8 cellular contexts compared by ENCODE assay signal in genomic region chr4:77007358-77008230, GRCh38. TPM values are rescaled to one million over a fixed set of nuclear protein-coding genes. Genes with fewer than 3 reads are reported as not detected.
DNase-seq lines count a peak whose midpoint lies in the region; ATAC-seq and TF ChIP-seq lines count a peak whose summit lies in the region.

No MANE protein-coding gene starts in this region.

- no peaks in the 10 kb centered on the region for H3K9me3 Mint-ChIP-seq in activated CD8-positive, alpha-beta T cell treated with anti-CD3 and anti-CD28 coated beads, Interleukin-2, amount 10 ng/mL, durations not matched to agents 7 days and 5 days (ENCODE audit: insufficient read depth)

- no peak overlapping the region for H3K4me3 Mint-ChIP-seq in activated CD8-positive, alpha-beta T cell treated with anti-CD3 and anti-CD28 coated beads, Interleukin-2, amount 10 ng/mL, durations not matched to agents 7 days and 5 days

- peaks cover 14% of the 10 kb centered on the region for H3K36me3 ChIP-seq in left ventricle myocardium inferior

- POLR2A ChIA-PET in AG04450 (lab: Yijun Ruan, JAX): interaction anchor here (0.6 to 2.2 kb wide), 4 partner anchors 20 to 58 kb away, joined by 3 to 13 read pairs (median 4); partner anchors contain the start of gene SEPTIN11
- POLR2A ChIA-PET in activated CD8-positive, alpha-beta T cell treated with anti-CD3 and anti-CD28 coated beads, Interleukin-2, amount 10 ng/mL, durations not matched to agents 7 days and 5 days (lab: Charles Lee): no interaction called here

- TF ChIP-seq CTCF in AG04450 (IDR thresholded peaks at IDR 0.05; ENCODE audit: low read depth, low read length) (no peak), left ventricle myocardium inferior (IDR thresholded peaks at IDR 0.05; ENCODE audit: borderline replicate concordance) (no peak)

- no peaks in the 10 kb centered on the region for H3K27me3 Mint-ChIP-seq in activated CD8-positive, alpha-beta T cell treated with anti-CD3 and anti-CD28 coated beads, Interleukin-2, amount 10 ng/mL, durations not matched to agents 7 days and 5 days (ENCODE audit: low read depth)

- DNase-seq in AG04450 (ENCODE audit: low read depth, low spot score) (no peak), left ventricle myocardium inferior (no peak), stromal cell of bone marrow (ENCODE audit: low read depth) (peak; percentile 54), ecto neural progenitor cell (ENCODE audit: low spot score) (no peak), NCI-H2107 treated with DMSO at 0.1 percent for 48 hours (lab: John Stamatoyannopoulos, UW; ENCODE audit: unreplicated experiment) (no peak)
- DNase-seq in activated CD8-positive, alpha-beta T cell treated with anti-CD3 and anti-CD28 coated beads, Interleukin-2, amount 10 ng/mL, durations not matched to agents 7 days and 5 days: no peak

- H3K27me3 ChIP-seq in AG04450 (ENCODE audit: control insufficient read depth, insufficient read depth, low read length) (no peaks in the 10 kb centered on the region), left ventricle myocardium inferior (ENCODE audit: low read depth) (peaks cover 33% of the 10 kb centered on the region)

- H3K27ac ChIP-seq in AG04450 (ENCODE audit: low read depth, low read length) (peak overlapping the region; percentile 69), left ventricle myocardium inferior (replicated peaks) (peak overlapping the region; percentile 54)

- H3K9me3 ChIP-seq in AG04450 (ENCODE audit: control insufficient read depth, insufficient read depth, low read length): no peaks in the 10 kb centered on the region
- no peaks in the 10 kb centered on the region for H3K9me3 ChIP-seq in left ventricle myocardium inferior (replicated peaks)

- H3K27ac Mint-ChIP-seq in activated CD8-positive, alpha-beta T cell treated with anti-CD3 and anti-CD28 coated beads, Interleukin-2, amount 10 ng/mL, durations not matched to agents 7 days and 5 days: peak overlapping the region; percentile 39

- intact Hi-C loops in left ventricle myocardium inferior (cut with micrococcal nuclease): no loop called here

- peaks cover 39% of the 10 kb centered on the region for H3K4me1 Mint-ChIP-seq in activated CD8-positive, alpha-beta T cell treated with anti-CD3 and anti-CD28 coated beads, Interleukin-2, amount 10 ng/mL, durations not matched to agents 7 days and 5 days (ENCODE audit: low read depth)

- H3K36me3 Mint-ChIP-seq in activated CD8-positive, alpha-beta T cell treated with anti-CD3 and anti-CD28 coated beads, Interleukin-2, amount 10 ng/mL, durations not matched to agents 7 days and 5 days (ENCODE audit: low read depth): peaks cover 60% of the 10 kb centered on the region

- H3K4me1 ChIP-seq in left ventricle myocardium inferior: peaks cover 58% of the 10 kb centered on the region

- ATAC-seq in GM19395 (IDR thresholded peaks at IDR 0.05; ENCODE audit: unreplicated experiment) (peak; percentile 94), HG03565 (IDR thresholded peaks at IDR 0.05; ENCODE audit: unreplicated experiment) (peak; percentile 55)
- ATAC-seq in activated CD8-positive, alpha-beta T cell treated with anti-CD3 and anti-CD28 coated beads, Interleukin-2, amount 10 ng/mL, durations not matched to agents 7 days and 5 days: peak; percentile 69

- H3K4me3 ChIP-seq in AG04450 (ENCODE audit: low read depth, low read length): no peak overlapping the region
- H3K4me3 ChIP-seq in left ventricle myocardium inferior: no peak overlapping the region

- CTCF ChIA-PET in AG04450 (lab: Charles Lee): interaction anchor here (0.6 kb wide), 1 partner anchor 139 kb away, joined by 4 read pairs; no protein-coding TSS in a partner anchor
- CTCF ChIA-PET in activated CD8-positive, alpha-beta T cell treated with anti-CD3 and anti-CD28 coated beads, Interleukin-2, amount 10 ng/mL, durations not matched to agents 7 days and 5 days (lab: Charles Lee): interaction anchor here (1.2 to 1.6 kb wide), 3 partner anchors 12 to 197 kb away, joined by 4 to 12 read pairs (median 6); no protein-coding TSS in a partner anchor

RNA-seq across cellular contexts. Expression of gene SEPTIN11, which starts 58.0 kb away (rescaled TPM):
- polyA plus RNA-seq in AG04450 (2011; rRNA removed): 598 and 728 TPM in 2 replicates
- polyA minus RNA-seq in AG04450 (2011; rRNA and poly(A)+ RNA removed): 461 and 647 TPM in 2 replicates
- 10 to 100 TPM; 67.0 to 77.4 TPM for total RNA-seq in activated CD8-positive, alpha-beta T cell treated with anti-CD3 and anti-CD28 coated beads, Interleukin-2, amount 10 ng/mL, durations not matched to agents 7 days and 5 days
- 30.1 TPM for total RNA-seq in left ventricle myocardium inferior
